In genomic region chr22:19964701-19965386, GRCh38 we compare ENCODE assay signal across 17 cellular contexts. TPM values are rescaled to one million over a fixed set of nuclear protein-coding genes. Genes with fewer than 3 reads are reported as not detected.
DNase-seq lines count a peak whose midpoint lies in the region; ATAC-seq, FAIRE-seq and TF ChIP-seq lines count a peak whose summit lies in the region.
"Had no signal": no experiment of that assay in that cellular context is flagged by ENCODE, and none has a peak within 500 bp of the region (broad histone marks: within the 10 kb centered on the region; RNA-seq: fewer than 3 reads in every experiment).

No MANE protein-coding gene starts in this region.

- WGBS in IMR-90 (ENCODE audit: extremely low coverage in 2 of 2, insufficient read length in 1 of 2), 2 experiments = 97% methylated on average over 4 of the region's 15 CpGs; no CpG with 5 or more reads in 1 of the 2 experiments
- 93% methylated on average over 12 of the region's 15 CpGs for WGBS in hepatocyte (ENCODE audit: low lambda C conversion rate, missing lambda C conversion rate)

- H3K27me3 Mint-ChIP-seq in type B pancreatic cell = no peaks in the 10 kb centered on the region
- H3K27me3 Mint-ChIP-seq: B cell; CD4-positive, CD25-positive, alpha-beta regulatory T cell had no signal

- H3K9me3 ChIP-seq in right atrium auricular region (no peaks in the 10 kb centered on the region), IMR-90 (ENCODE audit: control insufficient read depth, insufficient read depth, low read length) (no peaks in the 10 kb centered on the region), hepatocyte (ENCODE audit: low read depth) (no peaks in the 10 kb centered on the region)
- H3K9me3 ChIP-seq: SK-N-SH had no signal

- no peak overlapping the region for H3K4me3 ChIP-seq in right atrium auricular region
- H3K4me3 ChIP-seq in IMR-90 (ENCODE audit: insufficient read depth, low read depth, low read length) = no peak overlapping the region
- no peak overlapping the region for H3K4me3 ChIP-seq in hepatocyte

- H3K4me3 Mint-ChIP-seq in type B pancreatic cell = no peak overlapping the region
- H3K4me3 Mint-ChIP-seq: B cell; CD4-positive, CD25-positive, alpha-beta regulatory T cell; H9 had no signal

- H4K5ac ChIP-seq in IMR-90 (ENCODE audit: low read depth, low read length) = no peak overlapping the region

- H3K4me2 ChIP-seq in IMR-90 (ENCODE audit: low read depth, low read length) = no peak overlapping the region
- peak overlapping the region; percentile 76 for H3K4me2 ChIP-seq in hepatocyte
- H3K4me2 ChIP-seq: SK-N-SH had no signal

- H3K79me1 ChIP-seq in IMR-90 (ENCODE audit: low read depth in 1 of 2, low read length in 2 of 2) = peaks cover 10 to 37% of the 10 kb centered on the region in 2 experiments; a peak in 3 of 4 replicates

- intact Hi-C loops in Right ventricle myocardium inferior (cut with DNase I) (loop anchor here (10.0 kb wide), 1 partner anchor 120 kb away; the partner anchor contains the start of gene DGCR8), IMR-90 (cut with micrococcal nuclease) (no loop called here)

- H3K23ac ChIP-seq in IMR-90 (ENCODE audit: low read depth, low read length) = no peak overlapping the region

- H3K9ac ChIP-seq in IMR-90 (ENCODE audit: low read depth, low read length) = no peak overlapping the region
- H3K9ac ChIP-seq: SK-N-SH had no signal

- no peak overlapping the region for H2BK120ac ChIP-seq in IMR-90 (ENCODE audit: low read depth, low read length)

- TF ChIP-seq POLR2A in IMR-90 (IDR thresholded peaks at IDR 0.05; ENCODE audit: low read depth, low read length) = no peak
- no peak for TF ChIP-seq POLR2A in H54 (IDR thresholded peaks at IDR 0.05; ENCODE audit: low read depth, low read length)

- peak overlapping the region; percentile 13 for H2AK9ac ChIP-seq in IMR-90 (replicated peaks; ENCODE audit: low read depth, low read length, poor library complexity)

- H2BK15ac ChIP-seq in IMR-90 (ENCODE audit: low read depth, low read length) = no peak overlapping the region

- no peak overlapping the region for H2AK5ac ChIP-seq in IMR-90 (ENCODE audit: low read depth, low read length)

- in situ Hi-C loops in IMR-90 (cut with MboI; ENCODE audit: low sequenced_read_pairs) = no loop called here

- no peak for ATAC-seq in Right ventricle myocardium inferior
- ATAC-seq in IMR-90 (ENCODE audit: low read depth) = no peak
- no peak for ATAC-seq in GM18873 (IDR thresholded peaks at IDR 0.05; ENCODE audit: low FRiP score, unreplicated experiment)

- H3K27ac ChIP-seq in right atrium auricular region (no peak overlapping the region), IMR-90 (ENCODE audit: insufficient read depth, low read length) (no peak overlapping the region), hepatocyte (peak overlapping the region; percentile 23)

- H4K20me1 ChIP-seq in IMR-90 (ENCODE audit: insufficient read depth, low read length) = peaks cover 27% of the 10 kb centered on the region
- H4K20me1 ChIP-seq in hepatocyte (ENCODE audit: insufficient read depth, poor library complexity, severe bottlenecking) = no peaks in the 10 kb centered on the region

- DNase-seq in Right ventricle myocardium inferior (ENCODE audit: missing footprints) = peak; percentile 39
- DNase-seq in right atrium auricular region (ENCODE audit: low spot score) = no peak
- DNase-seq in IMR-90 = no peak
- no peak for DNase-seq in hepatocyte (ENCODE audit: low spot score)
- DNase-seq in type B pancreatic cell (ENCODE audit: extremely low spot score, unreplicated experiment) = no peak
- DNase-seq in H54 (ENCODE audit: insufficient read length, low spot score) = no peak
- DNase-seq: CD4-positive, CD25-positive, alpha-beta regulatory T cell; EL; H9; MM.1S; NCI-H1048; NCI-H1436 treated with DMSO at 0.1 percent for 48 hours; NCI-H1930; SHP77 treated with DMSO at 0.1 percent for 48 hours; SK-N-SH had no signal

- dilution Hi-C loops in IMR-90 (cut with HindIII; ENCODE audit: low sequenced_read_pairs, unreplicated experiment) = no loop called here

- H2BK5ac ChIP-seq in IMR-90 (ENCODE audit: low read depth, low read length, poor library complexity, severe bottlenecking) = no peak overlapping the region

- CTCF ChIA-PET in IMR-90 (lab: Yijun Ruan, JAX) = interaction anchor here (1.5 kb wide), 1 partner anchor 11 kb away, joined by 4 read pairs; no protein-coding TSS in a partner anchor

- H3K4me1 Mint-ChIP-seq in type B pancreatic cell (ENCODE audit: unreplicated experiment) = peaks cover 15% of the 10 kb centered on the region

- peaks cover 15% of the 10 kb centered on the region for H3K79me2 ChIP-seq in hepatocyte

- H3K4me1 ChIP-seq in right atrium auricular region = peaks cover 0 to 25% of the 10 kb centered on the region in 2 donors
- H3K4me1 ChIP-seq in IMR-90 (ENCODE audit: control insufficient read depth, insufficient read depth, low read length) = peaks cover 13% of the 10 kb centered on the region
- H3K4me1 ChIP-seq in hepatocyte (ENCODE audit: insufficient read depth) = peaks cover 40% of the 10 kb centered on the region

- H3K27ac Mint-ChIP-seq in type B pancreatic cell = peak overlapping the region; percentile 70
- H3K27ac Mint-ChIP-seq: B cell; CD4-positive, CD25-positive, alpha-beta regulatory T cell had no signal

- H2BK20ac ChIP-seq in IMR-90 (ENCODE audit: low read depth, low read length) = no peak overlapping the region

- no peak overlapping the region for H3K18ac ChIP-seq in IMR-90 (ENCODE audit: low read depth, low read length)

- H3K9me1 ChIP-seq in IMR-90 (ENCODE audit: insufficient read depth, low read length) = peaks cover under 1% of the 10 kb centered on the region; the same call in 1 of the 2 replicates

- FAIRE-seq in H54 (lab: Jason Lieb, UNC) = no peak

- H3K56ac ChIP-seq in IMR-90 (ENCODE audit: extremely low read depth, insufficient read depth, low read length) = no peak overlapping the region

- TF ChIP-seq CTCF in right atrium auricular region (IDR thresholded peaks at IDR 0.05) (no peak), IMR-90 (conservative IDR thresholded peaks at IDR 0.05; ENCODE audit: low read depth, low read length) (no peak), hepatocyte (IDR thresholded peaks at IDR 0.05; ENCODE audit: poor library complexity) (no peak), type B pancreatic cell (conservative IDR thresholded peaks at IDR 0.05) (no peak)

- TF ChIP-seq RAD21 in IMR-90 (IDR thresholded peaks at IDR 0.05; ENCODE audit: low read length) = no peak

- peaks cover 5% of the 10 kb centered on the region for H3K36me3 Mint-ChIP-seq in type B pancreatic cell

- H2AFZ ChIP-seq in IMR-90 (replicated peaks; ENCODE audit: low read length, poor library complexity) (no peak overlapping the region), hepatocyte (no peak overlapping the region)

- BruUV-seq in IMR-90 (replicated peaks; lab: Mats Ljungman, UMichigan) = no TSS peak

- H4K91ac ChIP-seq in IMR-90 (ENCODE audit: insufficient read depth, low read depth, low read length) = no peak overlapping the region

- H3K9me2 ChIP-seq in hepatocyte (replicated peaks; ENCODE audit: insufficient read depth) = no peaks in the 10 kb centered on the region
- H3K9me2 ChIP-seq: SK-N-SH had no signal

- H4K8ac ChIP-seq in IMR-90 (ENCODE audit: low read depth in 2 of 2, low read length in 2 of 2) = no peak overlapping the region

- POLR2A ChIA-PET in IMR-90 (lab: Charles Lee; ENCODE audit: unreplicated experiment) = no interaction called here

- H3K36me3 ChIP-seq in right atrium auricular region (peaks cover 39% of the 10 kb centered on the region), IMR-90 (ENCODE audit: control insufficient read depth, insufficient read depth, low read length) (peaks cover 61% of the 10 kb centered on the region), hepatocyte (replicated peaks; ENCODE audit: insufficient read depth, low read depth) (no peaks in the 10 kb centered on the region)

- no peak overlapping the region for H3K14ac ChIP-seq in IMR-90 (replicated peaks; ENCODE audit: low read depth, low read length)

- no peaks in the 10 kb centered on the region for H3K9me3 Mint-ChIP-seq in type B pancreatic cell
- H3K9me3 Mint-ChIP-seq: CD4-positive, CD25-positive, alpha-beta regulatory T cell; H9 had no signal

- no peak overlapping the region for H3K4ac ChIP-seq in IMR-90 (ENCODE audit: low read depth, low read length)

- H3K27me3 ChIP-seq in right atrium auricular region (no peaks in the 10 kb centered on the region), IMR-90 (ENCODE audit: control insufficient read depth, insufficient read depth, low read length) (no peaks in the 10 kb centered on the region), hepatocyte (no peaks in the 10 kb centered on the region)

RNA-seq across cellular contexts. Expression of gene TXNRD2, which starts 23.2 kb away (rescaled TPM):
- total RNA-seq in Right ventricle myocardium inferior (40.9 TPM), right atrium auricular region (10 to 100 TPM; 16.2 to 18.4 TPM), IMR-90 (2012; rRNA removed) (14.7 and 15.6 TPM in 2 replicates), hepatocyte (0.60 TPM in 1 of 2 replicates, not detected in the other), type B pancreatic cell (ENCODE audit: low replicate concordance) (13.2 and 25.1 TPM in 2 replicates)
- polyA plus RNA-seq in IMR-90 (2012; rRNA removed) (25.7 and 28.4 TPM in 2 replicates), hepatocyte (1.6 and 2.1 TPM in 2 replicates)
- polyA plus RNA-seq in IMR-90 (2012; cell fraction: cytosol; rRNA removed) = 29.7 and 38.9 TPM in 2 replicates
- 47.3 and 92.8 TPM in 2 replicates for polyA plus RNA-seq in IMR-90 (2012; cell fraction: nucleus; rRNA removed; ENCODE audit: low replicate concordance)

RNA-seq across cellular contexts. Expression of gene COMT, which starts 23.3 kb away (rescaled TPM):
- total RNA-seq in Right ventricle myocardium inferior (104 TPM), right atrium auricular region (100 to 1,000 TPM; 142 to 195 TPM), IMR-90 (2012; rRNA removed) (175 and 202 TPM in 2 replicates), hepatocyte (74.5 and 78.2 TPM in 2 replicates), type B pancreatic cell (ENCODE audit: low replicate concordance) (87.2 and 87.4 TPM in 2 replicates)
- polyA plus RNA-seq in IMR-90 (2012; rRNA removed) (296 and 347 TPM in 2 replicates), hepatocyte (129 and 153 TPM in 2 replicates)
- 473 and 691 TPM in 2 replicates for polyA plus RNA-seq in IMR-90 (2012; cell fraction: cytosol; rRNA removed)
- polyA plus RNA-seq in IMR-90 (2012; cell fraction: nucleus; rRNA removed; ENCODE audit: low replicate concordance) = 159 and 329 TPM in 2 replicates

RNA-seq across cellular contexts. Expression of gene ARVCF, which starts 51.8 kb away (rescaled TPM):
- total RNA-seq in Right ventricle myocardium inferior = 30.5 TPM
- 10 to 100 TPM; 16.7 to 35.8 TPM for total RNA-seq in right atrium auricular region
- 8.6 and 12.2 TPM in 2 replicates for total RNA-seq in IMR-90 (2012; rRNA removed)
- polyA plus RNA-seq in IMR-90 (2012; rRNA removed) = 14.1 and 18.1 TPM in 2 replicates
- polyA plus RNA-seq in IMR-90 (2012; cell fraction: cytosol; rRNA removed) = 8.9 and 14.7 TPM in 2 replicates
- 46.1 and 149 TPM in 2 replicates for polyA plus RNA-seq in IMR-90 (2012; cell fraction: nucleus; rRNA removed; ENCODE audit: low replicate concordance)
- 21.6 and 32.5 TPM in 2 replicates for total RNA-seq in hepatocyte
- polyA plus RNA-seq in hepatocyte = 23.8 and 25.8 TPM in 2 replicates
- total RNA-seq in type B pancreatic cell (ENCODE audit: low replicate concordance) = 40.8 and 55.3 TPM in 2 replicates

RNA-seq across cellular contexts. Expression of gene TANGO2, which starts 56.1 kb away (rescaled TPM):
- total RNA-seq in Right ventricle myocardium inferior (54.6 TPM), right atrium auricular region (100 to 1,000 TPM in 1 of 2 donors, 10 to 100 TPM in 1; 95.2 to 101 TPM), IMR-90 (2012; rRNA removed) (60.5 and 75.1 TPM in 2 replicates), hepatocyte (21.4 and 26.2 TPM in 2 replicates), type B pancreatic cell (ENCODE audit: low replicate concordance) (17.4 and 32.1 TPM in 2 replicates)
- polyA plus RNA-seq in IMR-90 (2012; rRNA removed) (43.2 and 45.1 TPM in 2 replicates), hepatocyte (20.8 and 24.4 TPM in 2 replicates)
- 33.0 and 52.8 TPM in 2 replicates for polyA plus RNA-seq in IMR-90 (2012; cell fraction: cytosol; rRNA removed)
- polyA plus RNA-seq in IMR-90 (2012; cell fraction: nucleus; rRNA removed; ENCODE audit: low replicate concordance) = 45.9 and 91.8 TPM in 2 replicates
